9 cellular contexts compared by ENCODE assay signal in the genomic region with DNA sequence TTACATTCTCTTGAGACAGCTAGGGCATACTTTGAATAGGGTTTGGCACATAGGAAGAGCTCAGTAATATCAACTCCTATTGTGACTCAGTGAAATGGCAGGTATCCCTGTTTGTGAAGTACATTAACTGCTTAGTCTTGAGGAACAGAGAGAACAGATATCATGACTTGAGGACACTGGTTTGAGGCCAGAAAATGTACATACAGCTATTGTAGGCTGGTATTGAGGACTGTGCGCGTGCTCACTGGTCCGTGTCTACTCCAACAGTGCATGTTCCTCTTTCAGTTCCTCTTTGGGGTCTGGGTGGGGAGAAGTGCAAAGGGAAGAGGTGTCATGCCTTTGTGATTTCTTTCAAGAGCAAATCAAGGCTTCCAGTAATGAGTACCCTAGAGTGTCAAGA. TPM values are rescaled to one million over a fixed set of nuclear protein-coding genes. Genes with fewer than 3 reads are reported as not detected.
DNase-seq lines count a peak whose midpoint lies in the region; ATAC-seq and TF ChIP-seq lines count a peak whose summit lies in the region.
"Had no signal": no experiment of that assay in that cellular context is flagged by ENCODE, and none has a peak within 500 bp of the region (broad histone marks: within the 10 kb centered on the region; RNA-seq: fewer than 3 reads in every experiment).

No MANE protein-coding gene starts in this region.

- H3K27ac ChIP-seq in left lung: peak overlapping the region; percentile 1 to 70

- no peaks in the 10 kb centered on the region for H3K36me3 ChIP-seq in left lung

- H3K4me3 Mint-ChIP-seq in activated CD8-positive, alpha-beta T cell treated with anti-CD3 and anti-CD28 coated beads for 36 hours: no peak overlapping the region

- H3K4me3 ChIP-seq in left lung: no peak overlapping the region

- no peaks in the 10 kb centered on the region for H3K27me3 ChIP-seq in left lung

- no peaks in the 10 kb centered on the region for H3K4me1 ChIP-seq in left lung

- DNase-seq in NOMO-1 (lab: John Stamatoyannopoulos, UW; ENCODE audit: unreplicated experiment in 2 of 2): peak; percentile 91 to 96
- DNase-seq in left lung: peak in 1 of 2 donors; percentile 70
- DNase-seq in NCI-H2081 (lab: John Stamatoyannopoulos, UW): no peak
- DNase-seq in NCI-H187 treated with DMSO at 0.1 percent for 48 hours (lab: John Stamatoyannopoulos, UW): no peak
- no peak for DNase-seq in central memory CD4-positive, alpha-beta T cell
- no peak for DNase-seq in activated CD8-positive, alpha-beta T cell treated with anti-CD3 and anti-CD28 coated beads for 36 hours

- peaks cover 5% of the 10 kb centered on the region for H3K27me3 Mint-ChIP-seq in activated CD8-positive, alpha-beta T cell treated with anti-CD3 and anti-CD28 coated beads for 36 hours

- POLR2A ChIA-PET in activated CD8-positive, alpha-beta T cell treated with anti-CD3 and anti-CD28 coated beads for 36 hours (lab: Charles Lee): no interaction called here

- H3K27ac Mint-ChIP-seq in activated CD8-positive, alpha-beta T cell treated with anti-CD3 and anti-CD28 coated beads for 36 hours: no peak overlapping the region

- intact Hi-C loops in left lung (cut with DNase I): no loop called here
- intact Hi-C loops in activated CD8-positive, alpha-beta T cell treated with anti-CD3 and anti-CD28 coated beads for 36 hours (cut with micrococcal nuclease): no loop called here

- H3K9me3 Mint-ChIP-seq in activated CD8-positive, alpha-beta T cell treated with anti-CD3 and anti-CD28 coated beads for 36 hours: no peaks in the 10 kb centered on the region

- TF ChIP-seq CTCF in left lung (IDR thresholded peaks at IDR 0.05): no peak
- no peak for TF ChIP-seq CTCF in activated CD8-positive, alpha-beta T cell treated with anti-CD3 and anti-CD28 coated beads for 36 hours (IDR thresholded peaks at IDR 0.05)

- H3K4me1 Mint-ChIP-seq in activated CD8-positive, alpha-beta T cell treated with anti-CD3 and anti-CD28 coated beads for 36 hours (ENCODE audit: low read depth): no peaks in the 10 kb centered on the region

- CTCF ChIA-PET in activated CD8-positive, alpha-beta T cell treated with anti-CD3 and anti-CD28 coated beads for 36 hours (lab: Charles Lee): no interaction called here

- peaks cover 0 to 4% of the 10 kb centered on the region in 2 donors for H3K9me3 ChIP-seq in left lung

- ATAC-seq in GM18508 (IDR thresholded peaks at IDR 0.05; ENCODE audit: insufficient read depth, unreplicated experiment): peak; percentile 92
- peak; percentile 88 for ATAC-seq in HG02642 (IDR thresholded peaks at IDR 0.05; ENCODE audit: poor library complexity, unreplicated experiment)
- peak; percentile 91 for ATAC-seq in left lung
- no peak for ATAC-seq in activated CD8-positive, alpha-beta T cell treated with anti-CD3 and anti-CD28 coated beads for 36 hours
- ATAC-seq: HCT116 had no signal

- H3K36me3 Mint-ChIP-seq in activated CD8-positive, alpha-beta T cell treated with anti-CD3 and anti-CD28 coated beads for 36 hours (ENCODE audit: low read depth): no peaks in the 10 kb centered on the region

RNA-seq across cellular contexts. Expression of a gene that starts 34.6 kb away (rescaled TPM):
- total RNA-seq in left lung: 10 to 100 TPM; 29.0 to 34.0 TPM
- total RNA-seq in activated CD8-positive, alpha-beta T cell treated with anti-CD3 and anti-CD28 coated beads for 36 hours: not detected

Comparison
In these comparisons a context has a peak if more than half of its experiments do, and no peak if none do; other contexts are left out.
1. DNase-seq: peak in NOMO-1 (2 of 2); none in NCI-H2081 (0 of 2), NCI-H187 treated with DMSO at 0.1 percent for 48 hours (single experiment), central memory CD4-positive, alpha-beta T cell (single experiment) and activated CD8-positive, alpha-beta T cell treated with anti-CD3 and anti-CD28 coated beads for 36 hours (single experiment).
2. RNA of a gene that starts 34.6 kb away (total RNA-seq): 29.0 to 34.0 TPM in left lung; not detected in activated CD8-positive, alpha-beta T cell treated with anti-CD3 and anti-CD28 coated beads for 36 hours; every median in the first group is over 10 times any median in the second.